In the genomic region with DNA sequence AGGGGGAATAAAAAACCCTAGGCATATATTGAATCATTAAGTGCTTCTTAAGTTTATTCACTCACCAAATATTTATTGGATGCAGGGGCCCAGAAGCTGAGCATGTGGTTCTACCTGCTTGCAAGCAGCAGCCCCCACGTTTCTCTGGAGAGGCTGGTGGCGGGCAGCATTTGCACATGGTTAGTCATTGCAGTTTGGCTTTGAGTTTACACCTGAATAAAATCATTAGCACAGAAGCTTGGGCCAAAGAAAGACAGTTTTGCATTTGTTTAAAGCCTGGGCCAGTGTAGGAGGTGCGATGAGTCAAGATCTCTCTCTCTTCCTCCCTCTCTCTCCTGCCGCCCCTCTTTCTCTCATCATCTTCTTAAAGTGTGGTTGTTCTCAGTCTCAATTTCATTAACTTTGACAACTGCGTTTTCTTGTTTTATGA, we compare ENCODE assay signal across 12 cellular contexts.
A peak's percentile ranks its signal among the peaks of the same experiment; 100 is the strongest.
DNase-seq lines count a peak whose midpoint lies in the region; ATAC-seq, FAIRE-seq and TF ChIP-seq lines count a peak whose summit lies in the region.
"Had no signal": no experiment of that assay in that cellular context is flagged by ENCODE, and none has a peak within 500 bp of the region (broad histone marks: within the 10 kb centered on the region; RNA-seq: fewer than 3 reads in every experiment).

No MANE protein-coding gene starts in this region.

- intact Hi-C loops in kidney (cut with DNase I): no loop called here

- H3K27ac ChIP-seq in angular gyrus (ENCODE audit: low read depth, low read length) (peak overlapping the region; percentile 37), kidney (ENCODE audit: low read depth in 2 of 2, low read length in 2 of 2) (peak overlapping the region in 1 of 2 donors; percentile 38)
- H3K27ac ChIP-seq: ovary, RWPE1 had no signal

- TF ChIP-seq POLR2A in NB4 (IDR thresholded peaks at IDR 0.05; ENCODE audit: extremely low read depth, insufficient read length): no peak

- FAIRE-seq in kidney (lab: Jason Lieb, UNC): no peak
- FAIRE-seq: urothelium cell line had no signal

- H3K9me3 ChIP-seq in kidney (ENCODE audit: control insufficient read depth in 1 of 2, low read length in 2 of 2): peaks cover 0 to 4% of the 10 kb centered on the region in 2 donors
- H3K9me3 ChIP-seq: ovary had no signal

- peaks cover 9 to 26% of the 10 kb centered on the region in 2 donors for H3K4me1 ChIP-seq in kidney (ENCODE audit: control insufficient read depth in 1 of 2, insufficient read depth in 1 of 2, low read depth in 1 of 2, low read length in 2 of 2)

- DNase-seq in NB4 (ENCODE audit: low read depth): peak; percentile 12
- DNase-seq in kidney: peak; percentile 70
- peak; percentile 20 for DNase-seq in stimulated activated CD4-positive, alpha-beta T cell treated with anti-CD3 and anti-CD28 coated beads, Interleukin-4, amount 100 ng/mL, for 24 hours
- no peak for DNase-seq in NCI-H1105 treated with DMSO at 0.1 percent for 48 hours (lab: John Stamatoyannopoulos, UW)
- no peak for DNase-seq in NCI-H82 treated with DMSO at 0.1 percent for 48 hours (lab: John Stamatoyannopoulos, UW; ENCODE audit: unreplicated experiment)
- DNase-seq: ovary had no signal

- no peak overlapping the region for H3K9ac ChIP-seq in kidney (ENCODE audit: low read length in 2 of 2)

- peaks cover 0 to 3% of the 10 kb centered on the region in 2 donors for H3K36me3 ChIP-seq in kidney (ENCODE audit: control insufficient read depth in 1 of 2, insufficient read depth in 2 of 2, low read length in 2 of 2)
- H3K36me3 ChIP-seq: ovary had no signal

- H3K4me3 ChIP-seq in NB4 (ENCODE audit: low read depth, low read length) (no peak overlapping the region), kidney (ENCODE audit: low read length in 2 of 2) (no peak overlapping the region)
- H3K4me3 ChIP-seq: ovary had no signal

- TF ChIP-seq CTCF in NB4 (IDR thresholded peaks at IDR 0.05; ENCODE audit: low read depth, low read length) (no peak), kidney (IDR thresholded peaks at IDR 0.05; ENCODE audit: borderline replicate concordance, extremely low read depth, insufficient read depth) (no peak)

- ATAC-seq in GM21381 (IDR thresholded peaks at IDR 0.05; ENCODE audit: unreplicated experiment): no peak
- ATAC-seq: esophagus mucosa, HCT116 had no signal

Comparison
In these comparisons a context has a peak if more than half of its experiments do, and no peak if none do; other contexts are left out.
1. DNase-seq: peak in NB4 (single experiment), kidney (single experiment) and stimulated activated CD4-positive, alpha-beta T cell treated with anti-CD3 and anti-CD28 coated beads, Interleukin-4, amount 100 ng/mL, for 24 hours (single experiment); none in NCI-H1105 treated with DMSO at 0.1 percent for 48 hours (single experiment) and NCI-H82 treated with DMSO at 0.1 percent for 48 hours (single experiment).